ENCODE assay signal across 1 cellular context in genomic region chr5:83025690-83026472, GRCh38.
TF ChIP-seq lines count a peak whose summit lies in the region.

No MANE protein-coding gene starts in this region.

TF ChIP-seq in HEK293T, 16 proteins besides CTCF, POLR2A, EP300 and RAD21:
- TF ChIP-seq LEF1 (IDR thresholded peaks at IDR 0.05; ENCODE audit: borderline replicate concordance) (no peak), ELF4 (IDR thresholded peaks at IDR 0.05) (no peak), TARDBP (IDR thresholded peaks at IDR 0.05) (no peak), CTBP1 (IDR thresholded peaks at IDR 0.05; ENCODE audit: borderline replicate concordance) (no peak), BHLHE40 (IDR thresholded peaks at IDR 0.05; ENCODE audit: borderline replicate concordance) (no peak), FOXM1 (IDR thresholded peaks at IDR 0.05; ENCODE audit: borderline replicate concordance) (no peak), ZNF384 (IDR thresholded peaks at IDR 0.05) (no peak)
- TF ChIP-seq, protein P1, sequence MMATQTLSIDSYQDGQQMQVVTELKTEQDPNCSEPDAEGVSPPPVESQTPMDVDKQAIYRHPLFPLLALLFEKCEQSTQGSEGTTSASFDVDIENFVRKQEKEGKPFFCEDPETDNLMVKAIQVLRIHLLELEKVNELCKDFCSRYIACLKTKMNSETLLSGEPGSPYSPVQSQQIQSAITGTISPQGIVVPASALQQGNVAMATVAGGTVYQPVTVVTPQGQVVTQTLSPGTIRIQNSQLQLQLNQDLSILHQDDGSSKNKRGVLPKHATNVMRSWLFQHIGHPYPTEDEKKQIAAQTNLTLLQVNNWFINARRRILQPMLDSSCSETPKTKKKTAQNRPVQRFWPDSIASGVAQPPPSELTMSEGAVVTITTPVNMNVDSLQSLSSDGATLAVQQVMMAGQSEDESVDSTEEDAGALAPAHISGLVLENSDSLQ (IDR thresholded peaks at IDR 0.05): no peak
